In genomic region chr6:36380166-36380565, GRCh38 we compare ENCODE assay signal across 22 cellular contexts. TPM values are rescaled to one million over a fixed set of nuclear protein-coding genes. Genes with fewer than 3 reads are reported as not detected.
"Had no signal": no experiment of that assay in that cellular context is flagged by ENCODE, and none has a peak within 500 bp of the region (broad histone marks: within the 10 kb centered on the region; RNA-seq: fewer than 3 reads in every experiment).

No MANE protein-coding gene starts in this region.

- DNase-seq: KBM-7; MV-4-11; NCI-H1048; NCI-H1105; NCI-H1417; NCI-H1436 treated with DMSO at 0.1 percent for 48 hours; NCI-H1694; NCI-H187 treated with DMSO at 0.1 percent for 48 hours; NCI-H2029 treated with DMSO at 0.1 percent for 48 hours; NCI-H345; NCI-H446 treated with DMSO at 0.1 percent for 48 hours; NCI-H526 treated with DMSO at 0.1 percent for 48 hours; NCI-H748 treated with DMSO at 0.1 percent for 48 hours; NK-92 treated with Interleukin-12 subunit alpha and Interleukin-12 subunit beta, amount 100 ng/mL, for 24 hours; PC-3; SHP77; SK-N-SH had no signal

- ATAC-seq: Panc1, PC-3 had no signal

RNA-seq across cellular contexts. Expression of gene ETV7, which starts 7.3 kb away (rescaled TPM):
- total RNA-seq: OCI-LY7, PC-3, SK-MEL-5 had no signal

RNA-seq across cellular contexts. Expression of gene BNIP5, which starts 43.5 kb away (rescaled TPM):
- total RNA-seq: LHCN-M2, MCF 10A, OCI-LY7, PC-3, SK-MEL-5 had no signal
